In genomic region chr20:32203556-32204484, GRCh38 we compare ENCODE assay signal across 9 cellular contexts. TPM values are rescaled to one million over a fixed set of nuclear protein-coding genes. Genes with fewer than 3 reads are reported as not detected.
DNase-seq lines count a peak whose midpoint lies in the region; ATAC-seq, FAIRE-seq and TF ChIP-seq lines count a peak whose summit lies in the region.
"Had no signal": no experiment of that assay in that cellular context is flagged by ENCODE, and none has a peak within 500 bp of the region (broad histone marks: within the 10 kb centered on the region; RNA-seq: fewer than 3 reads in every experiment).

No MANE protein-coding gene starts in this region.

- peak overlapping the region; percentile 77 for H3K27ac Mint-ChIP-seq in chondrocyte (ENCODE audit: unreplicated experiment)

- peaks cover 23% of the 10 kb centered on the region; the same call in 1 of the 2 replicates for H3K36me3 ChIP-seq in PC-3 (ENCODE audit: low read depth, low read length)
- H3K36me3 ChIP-seq in parathyroid adenoma (ENCODE audit: control insufficient read depth, insufficient read depth, low read length): no peaks in the 10 kb centered on the region
- H3K36me3 ChIP-seq in MG63: peaks cover 36% of the 10 kb centered on the region
- H3K36me3 ChIP-seq: ovary had no signal

- peaks cover 14% of the 10 kb centered on the region for H3K36me3 Mint-ChIP-seq in chondrocyte (ENCODE audit: low read depth)

- H3K27me3 Mint-ChIP-seq in chondrocyte (ENCODE audit: low read depth): no peaks in the 10 kb centered on the region

- H2AFZ ChIP-seq in PC-3 (ENCODE audit: low read length) (no peak overlapping the region), parathyroid adenoma (no peak overlapping the region)

- FAIRE-seq in H54 (lab: Jason Lieb, UNC): no peak

- no peak for TF ChIP-seq POLR2A in H54 (IDR thresholded peaks at IDR 0.05; ENCODE audit: low read depth, low read length)

- intact Hi-C loops in PC-3 (cut with micrococcal nuclease) (loop anchor here (10.0 kb wide), 1 partner anchor 151 kb away; the partner anchor contains the start of gene ASXL1), sciatic nerve (cut with DNase I) (loop anchor here (10.0 kb wide), 2 partner anchors 241 to 281 kb away; no protein-coding TSS in a partner anchor)

- H4K20me1 ChIP-seq in PC-3 (ENCODE audit: low read length): peaks cover 24% of the 10 kb centered on the region; the same call in 1 of the 2 replicates

- no peak overlapping the region for H3K4me3 Mint-ChIP-seq in chondrocyte (ENCODE audit: unreplicated experiment)

- POLR2A ChIA-PET in PC-3 (lab: Charles Lee; ENCODE audit: unreplicated experiment): no interaction called here

- H3K9me3 ChIP-seq in PC-3 (ENCODE audit: low read length): no peaks in the 10 kb centered on the region
- no peaks in the 10 kb centered on the region for H3K9me3 ChIP-seq in parathyroid adenoma (ENCODE audit: control insufficient read depth, low read length)
- H3K9me3 ChIP-seq in MG63: no peaks in the 10 kb centered on the region
- H3K9me3 ChIP-seq: ovary had no signal

- H3K4me3 ChIP-seq in PC-3 (ENCODE audit: low read length): no peak overlapping the region
- peak overlapping the region; percentile 24 for H3K4me3 ChIP-seq in parathyroid adenoma (ENCODE audit: low read depth, low read length)
- H3K4me3 ChIP-seq in MG63: no peak overlapping the region
- H3K4me3 ChIP-seq: ovary had no signal

- peaks cover 34% of the 10 kb centered on the region for H3K4me1 ChIP-seq in PC-3 (ENCODE audit: insufficient read depth, low read length)
- peaks cover 12% of the 10 kb centered on the region for H3K4me1 ChIP-seq in parathyroid adenoma

- no peaks in the 10 kb centered on the region for H3K9me3 Mint-ChIP-seq in chondrocyte (ENCODE audit: low read depth)

- H3K27me3 ChIP-seq in PC-3 (ENCODE audit: low read length) (no peaks in the 10 kb centered on the region), parathyroid adenoma (ENCODE audit: control insufficient read depth, insufficient read depth, low read length) (no peaks in the 10 kb centered on the region), MG63 (no peaks in the 10 kb centered on the region)
- H3K27me3 ChIP-seq: ovary had no signal

- H3K4me1 Mint-ChIP-seq in chondrocyte (ENCODE audit: low read depth): peaks cover 55% of the 10 kb centered on the region

- no peak overlapping the region for H3K9ac ChIP-seq in PC-3 (ENCODE audit: low read length)
- no peak overlapping the region for H3K9ac ChIP-seq in parathyroid adenoma

- H3K4me2 ChIP-seq in PC-3 (ENCODE audit: low read length): peak overlapping the region; percentile 97; the same call in 1 of the 2 replicates
- peak overlapping the region; percentile 97 for H3K4me2 ChIP-seq in parathyroid adenoma (ENCODE audit: low read length)

- BruUV-seq in PC-3 (replicated peaks; lab: Mats Ljungman, UMichigan): no TSS peak

- TF ChIP-seq CTCF in PC-3 (conservative IDR thresholded peaks at IDR 0.05; ENCODE audit: low read depth, low read length) (no peak), chondrocyte (IDR thresholded peaks at IDR 0.05) (no peak), parathyroid adenoma (IDR thresholded peaks at IDR 0.05) (no peak)

- H3K9me2 ChIP-seq in PC-3 (replicated peaks; ENCODE audit: low read length): no peaks in the 10 kb centered on the region

- peak; percentile 39 for DNase-seq in Ammon's horn (ENCODE audit: low spot score)
- no peak for DNase-seq in PC-3
- DNase-seq in chondrocyte (ENCODE audit: low spot score): no peak
- DNase-seq in H54 (ENCODE audit: insufficient read length, low spot score): no peak
- DNase-seq in MG63: no peak
- no peak for DNase-seq in sciatic nerve (ENCODE audit: low spot score)

- CTCF ChIA-PET in PC-3 (lab: Charles Lee): no interaction called here

- H3F3A ChIP-seq in PC-3 (ENCODE audit: low read length, unreplicated experiment): no peaks in the 10 kb centered on the region

- ATAC-seq in PC-3 (no peak), HG03354 (IDR thresholded peaks at IDR 0.05; ENCODE audit: poor library complexity, severe bottlenecking, unreplicated experiment) (no peak), sciatic nerve (no peak)

- H3K27ac ChIP-seq in PC-3 (ENCODE audit: low read length): no peak overlapping the region
- H3K27ac ChIP-seq in parathyroid adenoma: no peak overlapping the region
- H3K27ac ChIP-seq: ovary had no signal

- peaks cover 87% of the 10 kb centered on the region for H3K79me2 ChIP-seq in PC-3 (ENCODE audit: low read length)
- H3K79me2 ChIP-seq in parathyroid adenoma: peaks cover 42% of the 10 kb centered on the region

RNA-seq across cellular contexts. Expression of gene PLAGL2, which starts 3.7 kb away (rescaled TPM):
- total RNA-seq in PC-3 (2014; rRNA removed) (4.4 and 6.2 TPM in 2 replicates), chondrocyte (9.1 to 16.9 TPM (median 16.4 TPM) in 3 replicates), sciatic nerve (7.9 TPM)
- total RNA-seq in MG63 (2014; rRNA removed; shearing (Covaris generic); ENCODE audit: low replicate concordance): 0.40 and 0.49 TPM in 2 replicates

RNA-seq across cellular contexts. Expression of gene POFUT1, which starts 3.9 kb away (rescaled TPM):
- 41.9 and 56.3 TPM in 2 replicates for total RNA-seq in PC-3 (2014; rRNA removed)
- total RNA-seq in chondrocyte: 61.6 to 68.3 TPM (median 66.4 TPM) in 3 replicates
- 42.7 and 56.6 TPM in 2 replicates for total RNA-seq in MG63 (2014; rRNA removed; shearing (Covaris generic); ENCODE audit: low replicate concordance)
- 27.8 TPM for total RNA-seq in sciatic nerve
